Comparison of ENCODE assay signal across 31 cellular contexts in the genomic region with DNA sequence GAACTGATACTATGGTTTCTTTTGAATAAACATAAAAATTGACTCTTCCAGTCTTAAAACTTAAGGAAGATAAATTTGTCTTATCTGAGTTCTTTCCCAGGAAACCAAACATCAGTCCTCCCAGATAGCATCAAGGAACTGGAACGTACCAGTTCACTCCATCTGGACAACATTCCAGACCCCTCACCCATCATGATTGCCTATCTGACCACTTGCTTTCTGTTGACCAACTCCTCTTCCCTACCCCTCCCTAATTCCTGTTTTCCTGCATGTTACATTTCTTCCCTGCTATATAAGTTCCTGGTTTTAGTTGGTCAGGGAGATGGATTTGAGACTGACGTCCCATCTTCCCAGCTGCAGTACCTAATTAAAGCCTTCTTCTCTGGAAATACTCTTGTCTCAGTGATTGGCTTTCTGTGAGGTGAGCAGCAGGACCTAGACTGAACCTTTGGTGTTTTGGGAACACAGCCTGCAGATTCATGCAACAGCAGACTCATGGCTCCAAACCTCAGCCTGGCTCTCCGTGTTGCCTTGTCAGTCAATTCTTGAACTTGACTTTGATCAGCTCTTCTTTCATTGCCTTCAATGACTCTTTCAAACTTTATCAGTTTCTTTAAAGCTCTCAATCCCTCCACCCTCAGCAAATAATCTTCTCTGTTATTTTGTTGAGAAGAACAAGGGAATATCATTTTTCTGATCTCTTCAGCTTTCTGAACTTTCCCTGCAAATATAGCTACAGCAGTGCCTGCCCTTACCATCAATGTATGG.
DNase-seq lines count a peak whose midpoint lies in the region; ATAC-seq, FAIRE-seq and TF ChIP-seq lines count a peak whose summit lies in the region.
"Had no signal": no experiment of that assay in that cellular context is flagged by ENCODE, and none has a peak within 500 bp of the region (broad histone marks: within the 10 kb centered on the region; RNA-seq: fewer than 3 reads in every experiment).

No MANE protein-coding gene starts in this region.

- in situ Hi-C loops in IMR-90 (cut with MboI; ENCODE audit: low sequenced_read_pairs), result no loop called here

- DNase-seq in A549 (ENCODE audit: low read depth in 1 of 2, low spot score in 1 of 2) (no peak), IMR-90 (no peak), astrocyte (ENCODE audit: low read depth) (no peak), fibroblast of villous mesenchyme (ENCODE audit: low read depth) (peak; percentile 73), omental fat pad (ENCODE audit: low spot score) (no peak), COR-L47 (lab: John Stamatoyannopoulos, UW) (no peak), LoVo (ENCODE audit: low spot score) (no peak)
- DNase-seq: activated CD4-positive, alpha-beta T cell treated with anti-CD3 and anti-CD28 coated beads, Interleukin-2, amount 50 U/mL, for 4 hours; activated CD4-positive, CD25-positive, alpha-beta regulatory T cell; activated CD8-positive, alpha-beta memory T cell treated with anti-CD3 and anti-CD28 coated beads, Interleukin-2, amount 10 ng/mL, durations not matched to agents 7 days and 5 days; activated gamma-delta T cell treated with Interleukin-2 at 50 U/mL for 16 hours; activated naive CD8-positive, alpha-beta T cell treated with anti-CD3 and anti-CD28 coated beads, Interleukin-2, amount 10 ng/mL, durations not matched to agents 7 days and 5 days; activated T-cell treated with anti-CD3 and anti-CD28 coated beads, Interleukin-2, amount 50 U/mL, for 4 hours; CD4-positive, alpha-beta memory T cell; central memory CD4-positive, alpha-beta T cell; DMS 273 treated with DMSO at 0.1 percent for 48 hours; esophagus squamous epithelium; hypothalamus; immature natural killer cell; left colon; NCI-H1092 treated with DMSO at 0.1 percent for 48 hours; NCI-H1694 treated with DMSO at 0.1 percent for 48 hours; NCI-H82; retina; RPMI8226; small intestine; stimulated activated naive CD8-positive, alpha-beta T cell treated with anti-CD3 and anti-CD28 coated beads, Interleukin-15, Interleukin-2, amounts not matched to agents 100 U/mL and 50 U/mL, for 24 hours; testis had no signal

- no peaks in the 10 kb centered on the region for H3K27me3 Mint-ChIP-seq in astrocyte (ENCODE audit: low read depth, unreplicated experiment)

- intact Hi-C loops in IMR-90 (cut with micrococcal nuclease), result no loop called here

- peak overlapping the region; percentile 93 for H3K4ac ChIP-seq in IMR-90 (ENCODE audit: low read depth, low read length)

- TF ChIP-seq CTCF in A549 (IDR thresholded peaks at IDR 0.05) (no peak), IMR-90 (conservative IDR thresholded peaks at IDR 0.05; ENCODE audit: low read depth, low read length) (no peak), astrocyte (IDR thresholded peaks at IDR 0.05; ENCODE audit: insufficient read depth, low read depth, low read length) (no peak), fibroblast of villous mesenchyme (IDR thresholded peaks at IDR 0.05; ENCODE audit: insufficient read depth, low read depth, low read length) (no peak), omental fat pad (IDR thresholded peaks at IDR 0.05) (no peak)

- 92% methylated on average over 3 of the region's 3 CpGs for WGBS in A549 (ENCODE audit: missing lambda C conversion rate)
- WGBS in IMR-90 (ENCODE audit: extremely low coverage in 2 of 2, insufficient read length in 1 of 2), 2 experiments, result 100% methylated on average over 1 of the region's 3 CpGs; no CpG with 5 or more reads in 1 of the 2 experiments

- H3K9me1 ChIP-seq in IMR-90 (ENCODE audit: insufficient read depth, low read length), result peaks cover 20% of the 10 kb centered on the region

- H4K8ac ChIP-seq in IMR-90 (ENCODE audit: low read depth in 2 of 2, low read length in 2 of 2), result peak overlapping the region; percentile 82 to 84

- H2AFZ ChIP-seq in IMR-90 (replicated peaks; ENCODE audit: low read length, poor library complexity) (no peak overlapping the region), astrocyte (ENCODE audit: low read depth, low read length) (no peak overlapping the region)
- H2AFZ ChIP-seq: parathyroid adenoma had no signal

- POLR2A ChIA-PET in A549 (lab: Yijun Ruan, JAX), result no interaction called here
- POLR2A ChIA-PET in IMR-90 (lab: Charles Lee; ENCODE audit: unreplicated experiment), result interaction anchor here (0.5 kb wide), 1 partner anchor 328 kb away, joined by 6 read pairs; a partner anchor contains a TSS

- ATAC-seq in A549 (no peak), IMR-90 (ENCODE audit: low read depth) (no peak), omental fat pad (ENCODE audit: low FRiP score) (no peak), HG03039 (IDR thresholded peaks at IDR 0.05; ENCODE audit: unreplicated experiment) (no peak)
- ATAC-seq: activated CD8-positive, alpha-beta memory T cell treated with anti-CD3 and anti-CD28 coated beads, Interleukin-2, amount 10 ng/mL, durations not matched to agents 7 days and 5 days; activated T-cell treated with anti-CD3 and anti-CD28 coated beads, Interleukin-2, amount 50 U/mL, for 4 hours; left colon; stimulated activated naive CD8-positive, alpha-beta T cell treated with anti-CD3 and anti-CD28 coated beads, Interleukin-15, Interleukin-2, amounts not matched to agents 100 U/mL and 50 U/mL, for 24 hours had no signal

- H3K4me1 Mint-ChIP-seq in astrocyte (ENCODE audit: low read depth, unreplicated experiment), result peaks cover 34% of the 10 kb centered on the region
- H3K4me1 Mint-ChIP-seq: activated CD8-positive, alpha-beta memory T cell treated with anti-CD3 and anti-CD28 coated beads, Interleukin-2, amount 10 ng/mL, durations not matched to agents 7 days and 5 days; activated naive CD8-positive, alpha-beta T cell treated with anti-CD3 and anti-CD28 coated beads, Interleukin-2, amount 10 ng/mL, durations not matched to agents 7 days and 5 days; CD4-positive, alpha-beta memory T cell; immature natural killer cell had no signal

- H3K36me3 Mint-ChIP-seq in astrocyte (ENCODE audit: low read depth, unreplicated experiment), result no peaks in the 10 kb centered on the region
- H3K36me3 Mint-ChIP-seq: activated CD8-positive, alpha-beta memory T cell treated with anti-CD3 and anti-CD28 coated beads, Interleukin-2, amount 10 ng/mL, durations not matched to agents 7 days and 5 days; activated naive CD8-positive, alpha-beta T cell treated with anti-CD3 and anti-CD28 coated beads, Interleukin-2, amount 10 ng/mL, durations not matched to agents 7 days and 5 days; CD4-positive, alpha-beta memory T cell had no signal

- H3K14ac ChIP-seq in IMR-90 (replicated peaks; ENCODE audit: low read depth, low read length), result peak overlapping the region; percentile 88

- no peak overlapping the region for H3K9ac ChIP-seq in IMR-90 (ENCODE audit: low read depth, low read length)
- peak overlapping the region; percentile 8 for H3K9ac ChIP-seq in astrocyte (ENCODE audit: low read length)
- H3K9ac ChIP-seq: parathyroid adenoma had no signal

- H3K4me3 ChIP-seq in A549, result no peak overlapping the region
- no peak overlapping the region for H3K4me3 ChIP-seq in IMR-90 (ENCODE audit: insufficient read depth, low read depth, low read length)
- H3K4me3 ChIP-seq in astrocyte (ENCODE audit: insufficient read depth, low read depth, low read length), result no peak overlapping the region
- no peak overlapping the region for H3K4me3 ChIP-seq in fibroblast of villous mesenchyme (ENCODE audit: low read depth, low read length)
- H3K4me3 ChIP-seq: esophagus squamous epithelium, testis had no signal

- peak overlapping the region; percentile 83; the same call in 2 of the 3 replicates for H2BK15ac ChIP-seq in IMR-90 (ENCODE audit: low read depth, low read length)

- H3K4me3 Mint-ChIP-seq in astrocyte (ENCODE audit: unreplicated experiment), result no peak overlapping the region
- H3K4me3 Mint-ChIP-seq: activated CD8-positive, alpha-beta memory T cell treated with anti-CD3 and anti-CD28 coated beads, Interleukin-2, amount 10 ng/mL, durations not matched to agents 7 days and 5 days; activated naive CD8-positive, alpha-beta T cell treated with anti-CD3 and anti-CD28 coated beads, Interleukin-2, amount 10 ng/mL, durations not matched to agents 7 days and 5 days; activated T-cell treated with anti-CD3 and anti-CD28 coated beads, Interleukin-2, amount 50 U/mL, for 4 hours; CD4-positive, alpha-beta memory T cell; immature natural killer cell had no signal

- no peak for TF ChIP-seq RAD21 in A549 (conservative IDR thresholded peaks at IDR 0.05 in 1 of 2, IDR thresholded peaks at IDR 0.05 in 1 of 2)
- TF ChIP-seq RAD21 in IMR-90 (IDR thresholded peaks at IDR 0.05; ENCODE audit: low read length), result no peak

- H2BK5ac ChIP-seq in IMR-90 (ENCODE audit: low read depth, low read length, poor library complexity, severe bottlenecking), result peak overlapping the region; percentile 98

- no TSS peak for BruUV-seq in IMR-90 (replicated peaks; lab: Mats Ljungman, UMichigan)

- H4K5ac ChIP-seq in IMR-90 (ENCODE audit: low read depth, low read length), result peak overlapping the region; percentile 97

- H3K27me3 ChIP-seq in IMR-90 (ENCODE audit: control insufficient read depth, insufficient read depth, low read length) (no peaks in the 10 kb centered on the region), astrocyte (ENCODE audit: insufficient read depth, low read length) (no peaks in the 10 kb centered on the region)
- H3K27me3 ChIP-seq: esophagus squamous epithelium, testis had no signal

- CTCF ChIA-PET in A549 (lab: Yijun Ruan, JAX), result no interaction called here
- CTCF ChIA-PET in IMR-90 (lab: Yijun Ruan, JAX), result interaction anchor here (0.5 to 1.4 kb wide), 3 partner anchors 22 to 1529 kb away, joined by 3 to 4 read pairs (median 3); no protein-coding TSS in a partner anchor

- H3K36me3 ChIP-seq in IMR-90 (ENCODE audit: control insufficient read depth, insufficient read depth, low read length) (no peaks in the 10 kb centered on the region), astrocyte (ENCODE audit: insufficient read depth, low read length) (no peaks in the 10 kb centered on the region)
- H3K36me3 ChIP-seq: esophagus squamous epithelium had no signal

- H3K79me2 ChIP-seq in astrocyte (ENCODE audit: insufficient read depth, low read length), result no peaks in the 10 kb centered on the region
- H3K79me2 ChIP-seq: parathyroid adenoma had no signal

- TF ChIP-seq EP300 in A549 (IDR thresholded peaks at IDR 0.05), result no peak

- no peak for TF ChIP-seq POLR2A in A549 (IDR thresholded peaks at IDR 0.05; ENCODE audit: low read length)
- no peak for TF ChIP-seq POLR2A in IMR-90 (IDR thresholded peaks at IDR 0.05; ENCODE audit: low read depth, low read length)

- peak overlapping the region; percentile 97 for H4K91ac ChIP-seq in IMR-90 (ENCODE audit: insufficient read depth, low read depth, low read length)

- dilution Hi-C loops in IMR-90 (cut with HindIII; ENCODE audit: low sequenced_read_pairs, unreplicated experiment), result no loop called here

- FAIRE-seq in A549 (lab: Jason Lieb, UNC) (no peak), astrocyte (lab: Jason Lieb, UNC) (no peak)
- FAIRE-seq: GM12892, small intestine had no signal

- H3K27ac ChIP-seq in A549, result peak overlapping the region; percentile 7 to 75; a peak in 3 of 6 replicates
- peak overlapping the region; percentile 52; the same call in 1 of the 2 replicates for H3K27ac ChIP-seq in IMR-90 (ENCODE audit: insufficient read depth, low read length)
- no peak overlapping the region for H3K27ac ChIP-seq in astrocyte (ENCODE audit: low read depth, low read length)
- H3K27ac ChIP-seq: esophagus squamous epithelium, parathyroid adenoma, testis had no signal

- H2BK20ac ChIP-seq in IMR-90 (ENCODE audit: low read depth, low read length), result peak overlapping the region; percentile 99

- 0 out of 4 replicates have a peak, but pooled peaks cover 0 to 4% of the 10 kb centered on the region in 2 experiments for H3K79me1 ChIP-seq in IMR-90 (ENCODE audit: low read depth in 1 of 2, low read length in 2 of 2)

- peak overlapping the region; percentile 99 for H2BK120ac ChIP-seq in IMR-90 (ENCODE audit: low read depth, low read length)

- peak overlapping the region; percentile 1 for H2AK9ac ChIP-seq in IMR-90 (replicated peaks; ENCODE audit: low read depth, low read length, poor library complexity)

- peak overlapping the region; percentile 84 for H3K56ac ChIP-seq in IMR-90 (ENCODE audit: extremely low read depth, insufficient read depth, low read length)

- H4K20me1 ChIP-seq in IMR-90 (ENCODE audit: insufficient read depth, low read length), result no peaks in the 10 kb centered on the region
- no peaks in the 10 kb centered on the region for H4K20me1 ChIP-seq in astrocyte (ENCODE audit: insufficient read depth, low read length)

- peak overlapping the region; percentile 88 for H3K23ac ChIP-seq in IMR-90 (ENCODE audit: low read depth, low read length)

- peak overlapping the region; percentile 93 for H2AK5ac ChIP-seq in IMR-90 (ENCODE audit: low read depth, low read length)

- H3K4me2 ChIP-seq in A549 (no peak overlapping the region; the same call in 2 of the 3 replicates), IMR-90 (ENCODE audit: low read depth, low read length) (no peak overlapping the region), astrocyte (ENCODE audit: low read length) (no peak overlapping the region)

- H3K4me1 ChIP-seq in A549 (peaks cover 34% of the 10 kb centered on the region), IMR-90 (ENCODE audit: control insufficient read depth, insufficient read depth, low read length) (peaks cover 20% of the 10 kb centered on the region), astrocyte (ENCODE audit: insufficient read depth, low read length) (peaks cover 27% of the 10 kb centered on the region)
- H3K4me1 ChIP-seq: parathyroid adenoma had no signal

- H3K18ac ChIP-seq in IMR-90 (ENCODE audit: low read depth, low read length), result peak overlapping the region; percentile 68

- H3K9me3 ChIP-seq in A549 (no peaks in the 10 kb centered on the region), IMR-90 (ENCODE audit: control insufficient read depth, insufficient read depth, low read length) (no peaks in the 10 kb centered on the region), astrocyte (ENCODE audit: insufficient read depth, low read depth, low read length) (no peaks in the 10 kb centered on the region)
- H3K9me3 ChIP-seq: esophagus squamous epithelium, testis had no signal

- peak overlapping the region; percentile 9 for H3K27ac Mint-ChIP-seq in astrocyte (ENCODE audit: unreplicated experiment)
- H3K27ac Mint-ChIP-seq: activated CD8-positive, alpha-beta memory T cell treated with anti-CD3 and anti-CD28 coated beads, Interleukin-2, amount 10 ng/mL, durations not matched to agents 7 days and 5 days; activated naive CD8-positive, alpha-beta T cell treated with anti-CD3 and anti-CD28 coated beads, Interleukin-2, amount 10 ng/mL, durations not matched to agents 7 days and 5 days; CD4-positive, alpha-beta memory T cell; immature natural killer cell had no signal

- no peaks in the 10 kb centered on the region for H3K9me3 Mint-ChIP-seq in astrocyte (ENCODE audit: unreplicated experiment)
- H3K9me3 Mint-ChIP-seq: activated naive CD8-positive, alpha-beta T cell treated with anti-CD3 and anti-CD28 coated beads, Interleukin-2, amount 10 ng/mL, durations not matched to agents 7 days and 5 days; activated T-cell treated with anti-CD3 and anti-CD28 coated beads, Interleukin-2, amount 50 U/mL, for 4 hours had no signal
